In genomic region chr20:44959082-44959895, GRCh38 we compare ENCODE assay signal across 8 cellular contexts. TPM values are rescaled to one million over a fixed set of nuclear protein-coding genes. Genes with fewer than 3 reads are reported as not detected.
DNase-seq lines count a peak whose midpoint lies in the region; ATAC-seq and TF ChIP-seq lines count a peak whose summit lies in the region.

No MANE protein-coding gene starts in this region.

- H3K9ac ChIP-seq in iPS-15b (ENCODE audit: low read depth, low read length) = peak overlapping the region; percentile 49

- intact Hi-C loops in ascending aorta (cut with DNase I) = no loop called here

- H3K36me3 ChIP-seq in ascending aorta (peaks cover 14 to 16% of the 10 kb centered on the region in 2 donors), iPS-15b (ENCODE audit: control insufficient read depth, insufficient read depth, low read length) (peaks cover 3% of the 10 kb centered on the region)

- DNase-seq in ELR (ENCODE audit: low read depth) = peak; percentile 90
- DNase-seq in ascending aorta (ENCODE audit: low spot score in 2 of 2) = peak in 1 of 2 donors; percentile 75
- DNase-seq in stimulated activated CD4-positive, alpha-beta T cell treated with anti-CD3 and anti-CD28 coated beads, Interleukin-12 subunit alpha, Interleukin-12 subunit beta, amount 100 ng/mL, for 24 hours (ENCODE audit: low read depth in 2 of 2) = peak; percentile 40 to 57
- no peak for DNase-seq in middle frontal gyrus (ENCODE audit: extremely low spot score, low spot score)

- H3K27me3 ChIP-seq in ascending aorta (no peaks in the 10 kb centered on the region), iPS-15b (ENCODE audit: control insufficient read depth, insufficient read depth, low read length) (peaks cover 42% of the 10 kb centered on the region)

- TF ChIP-seq CTCF in ascending aorta (IDR thresholded peaks at IDR 0.05) = no peak

- H3K4me3 ChIP-seq in ascending aorta = peak overlapping the region; percentile 79 to 89
- peak overlapping the region; percentile 63 for H3K4me3 ChIP-seq in iPS-15b (ENCODE audit: low read depth, low read length)

- H3K9me3 ChIP-seq in ascending aorta = no peaks in the 10 kb centered on the region
- no peaks in the 10 kb centered on the region for H3K9me3 ChIP-seq in iPS-15b (ENCODE audit: control insufficient read depth, insufficient read depth, low read length)

- ATAC-seq in HG02943 (IDR thresholded peaks at IDR 0.05; ENCODE audit: low read depth, unreplicated experiment) (peak; percentile 8), SK-N-SH treated with all-trans-retinoic acid at 6 μM for 48 hours (peak; percentile 59), HG02981 (IDR thresholded peaks at IDR 0.05; ENCODE audit: unreplicated experiment) (no peak)

- H3K27ac ChIP-seq in ascending aorta = peak overlapping the region; percentile 79 to 87

- H3K4me1 ChIP-seq in ascending aorta = peaks cover 0 to 11% of the 10 kb centered on the region in 2 donors
- H3K4me1 ChIP-seq in iPS-15b (ENCODE audit: control insufficient read depth, insufficient read depth, low read length) = peaks cover 9% of the 10 kb centered on the region

TF ChIP-seq in SK-N-SH treated with all-trans-retinoic acid at 6 μM for 48 hours, 23 proteins besides CTCF, POLR2A, EP300 and RAD21:
- TF ChIP-seq ZFP30 (CRISPR knock-in tag; IDR thresholded peaks at IDR 0.05) = peak; percentile 76
- no peak for TF ChIP-seq CSDC2 (CRISPR knock-in tag; IDR thresholded peaks at IDR 0.05)

RNA-seq across cellular contexts. Expression of gene TOMM34, which starts 0.9 kb away (rescaled TPM):
- 11.1 TPM for total RNA-seq in ascending aorta

RNA-seq across cellular contexts. Expression of gene STK4, which starts 7.0 kb away (rescaled TPM):
- 20.6 TPM for total RNA-seq in ascending aorta

RNA-seq across cellular contexts. Expression of gene PABPC1L, which starts 49.4 kb away (rescaled TPM):
- total RNA-seq in ascending aorta = 22.9 TPM
